Comparison of ENCODE assay signal across 8 cellular contexts in the genomic region with DNA sequence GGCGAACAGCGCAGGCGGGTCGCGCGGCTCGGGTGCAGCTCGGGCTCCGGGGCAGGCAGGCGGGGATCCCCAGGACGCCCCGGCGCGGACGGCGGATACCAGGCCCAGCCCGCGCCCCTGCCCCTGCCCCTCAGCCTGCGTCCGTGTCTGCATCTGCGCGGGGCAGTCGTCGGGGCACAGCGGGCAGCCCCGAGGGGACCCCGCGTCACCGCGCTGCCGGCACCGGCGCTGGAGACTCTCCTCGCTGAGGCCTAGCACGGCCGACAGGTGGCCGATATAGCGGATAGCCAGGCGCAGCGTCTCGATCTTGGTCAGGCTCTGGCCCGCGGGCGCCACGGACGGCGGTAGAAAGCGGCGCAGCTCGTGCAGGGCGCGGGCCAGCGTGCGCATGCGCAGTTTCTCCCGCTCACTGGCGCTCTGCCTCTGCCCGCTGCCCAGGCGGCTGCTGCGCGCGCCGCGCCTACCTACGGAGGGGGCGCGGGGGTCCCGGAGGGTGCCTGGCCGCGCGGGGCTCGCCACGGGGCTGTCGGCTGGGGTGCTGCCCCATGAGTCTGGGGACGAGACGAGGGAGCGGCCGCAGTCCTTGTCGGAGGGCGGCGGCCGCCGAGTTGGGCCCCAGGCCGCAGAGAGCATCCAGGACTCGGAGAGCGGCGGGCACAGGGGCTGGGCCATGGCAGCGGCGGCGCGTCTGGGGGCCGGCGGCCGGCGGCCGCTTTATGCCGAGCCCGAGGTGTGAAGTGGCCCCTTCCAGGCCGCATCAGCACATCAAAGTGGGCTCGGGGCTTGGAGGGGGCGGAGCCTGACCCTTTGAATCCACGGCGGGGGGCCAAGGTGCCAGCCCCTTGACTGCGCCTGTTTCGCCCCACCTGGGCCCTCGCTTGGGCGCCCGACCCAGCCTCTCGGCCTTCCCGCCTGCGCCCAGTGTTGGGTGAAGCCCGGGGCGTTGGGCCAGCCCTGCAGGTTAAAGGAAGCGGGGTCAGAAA. TPM values are rescaled to one million over a fixed set of nuclear protein-coding genes. Genes with fewer than 3 reads are reported as not detected.
DNase-seq lines count a peak whose midpoint lies in the region; TF ChIP-seq lines count a peak whose summit lies in the region.

TSS of gene MESP1 (minus strand) at position 690 of the 983 bp plus-strand sequence. CDS start at position 672, 18 bp downstream.

- no peak for TF ChIP-seq POLR2A in stomach (IDR thresholded peaks at IDR 0.05)

- H3K9me3 ChIP-seq in ES-I3 (ENCODE audit: control insufficient read depth, insufficient read depth, low read length) (no peaks in the 10 kb centered on the region), stomach (no peaks in the 10 kb centered on the region)

- peaks cover 61% of the 10 kb centered on the region for H3K27me3 ChIP-seq in H7 (ENCODE audit: control insufficient read depth, insufficient read depth, low read length)
- peaks cover 0 to 28% (median 7%) of the 10 kb centered on the region in 3 donors for H3K27me3 ChIP-seq in stomach

- intact Hi-C loops in stomach (cut with DNase I; ENCODE audit: low total_unique reads), result no loop called here

- 3 to 8% (median 3%) methylated on average over 17 to 114 of the region's 114 CpGs for WGBS in stomach, 5 donors

- POLR2A ChIA-PET in RWPE1 (lab: Yijun Ruan, JAX; ENCODE audit: low non-redundant PET), result interaction anchor here (0.9 kb wide), 1 partner anchor 143 kb away, joined by 4 read pairs; the partner anchor contains the start of gene AP3S2

- peak within 1 kb of the TSS; percentile 79 for H3K4me3 Mint-ChIP-seq in neural crest cell

- H3K4me1 Mint-ChIP-seq in neural crest cell, result no peaks in the 10 kb centered on the region

- H3K27ac Mint-ChIP-seq in neural crest cell (ENCODE audit: unreplicated experiment), result no peak within 1 kb of the TSS

- DNase-seq in H7 (peak; percentile 98), LoVo (ENCODE audit: low spot score) (peak; percentile 98), RWPE1 (ENCODE audit: low spot score) (peak; percentile 94), fibroblast of villous mesenchyme (ENCODE audit: low read depth) (peak; percentile 89), neural crest cell (ENCODE audit: low read depth, low spot score) (peak; percentile 89), stomach (peak; percentile 95)
- DNase-seq in activated effector memory CD4-positive, alpha-beta T cell treated with Interleukin-2 at 50 U/mL for 16 hours, result peak; percentile 76

- TF ChIP-seq CTCF in RWPE1 (conservative IDR thresholded peaks at IDR 0.05; ENCODE audit: low read depth) (peak; percentile 88), fibroblast of villous mesenchyme (IDR thresholded peaks at IDR 0.05; ENCODE audit: insufficient read depth, low read depth, low read length) (peak; percentile 64), neural crest cell (conservative IDR thresholded peaks at IDR 0.05) (peak; percentile 78), stomach (IDR thresholded peaks at IDR 0.05) (peak in 5 of 7 experiments; percentile 66 to 88 (median 71))

- peaks cover 11% of the 10 kb centered on the region for H3K27me3 Mint-ChIP-seq in neural crest cell (ENCODE audit: low read depth)

- H3K4me1 ChIP-seq in ES-I3 (ENCODE audit: insufficient read depth, low read length) (peaks cover 22% of the 10 kb centered on the region), stomach (peaks cover 15 to 34% (median 26%) of the 10 kb centered on the region in 4 donors)

- CTCF ChIA-PET in RWPE1 (lab: Yijun Ruan, JAX), result interaction anchor here (0.6 to 2.2 kb wide), 12 partner anchors 10 to 565 kb away, joined by 3 to 9 read pairs (median 3); partner anchors contain the start of gene MESP2

- H3K36me3 ChIP-seq in ES-I3 (ENCODE audit: insufficient read depth, low read length), result no peaks in the 10 kb centered on the region
- H3K36me3 ChIP-seq in H7 (replicated peaks; ENCODE audit: control insufficient read depth, insufficient read depth, low read length), result no peaks in the 10 kb centered on the region
- H3K36me3 ChIP-seq in stomach, result no peaks in the 10 kb centered on the region

- no peaks in the 10 kb centered on the region for H3K9me3 Mint-ChIP-seq in neural crest cell

- H3K27ac ChIP-seq in RWPE1 (peak within 1 kb of the TSS; percentile 69), stomach (peak within 1 kb of the TSS; percentile 50 to 84 (median 61))

- TF ChIP-seq EP300 in stomach (IDR thresholded peaks at IDR 0.05), result no peak

- H3K4me3 ChIP-seq in H7 (ENCODE audit: insufficient read depth, low read depth, low read length) (peak within 1 kb of the TSS; percentile 32), fibroblast of villous mesenchyme (ENCODE audit: low read depth, low read length) (peak within 1 kb of the TSS; percentile 58), stomach (peak within 1 kb of the TSS; percentile 66 to 72 (median 68))

- H3K36me3 Mint-ChIP-seq in neural crest cell (ENCODE audit: low read depth), result no peaks in the 10 kb centered on the region

- peak within 1 kb of the TSS; percentile 59 for H3K9ac ChIP-seq in ES-I3 (ENCODE audit: low read depth, low read length)

RNA-seq across cellular contexts. Expression of gene MESP1, which starts in this region (rescaled TPM):
- total RNA-seq in H7 (2014; rRNA removed; shearing (Covaris generic)), result 1.6 and 2.6 TPM in 2 replicates
- total RNA-seq in fibroblast of villous mesenchyme (under 0.01 TPM in 2 replicates), neural crest cell (1.2 and 2.3 TPM in 2 replicates), stomach (10 to 100 TPM in 1 of 5 donors, 1 to 10 TPM in 2, under 1 TPM in 1, not detected in 1; 0.58 to 60.5 (median 2.6) TPM)
- polyA plus RNA-seq in stomach, result 1 to 10 TPM; 1.2 to 1.7 (median 1.3) TPM

Comparison
In these comparisons a context has a peak if more than half of its experiments do, and no peak if none do; other contexts are left out.
1. Peak in every context shown above with its lines: DNase-seq, H3K4me3 ChIP-seq and H3K27ac ChIP-seq.
2. Peak in DNase-seq and H3K4me3 ChIP-seq in fibroblast of villous mesenchyme; RNA of the gene not detected or under 1 TPM.